Comparison of ENCODE assay signal across 8 cellular contexts in genomic region chr7:22193361-22194016, GRCh38.
DNase-seq lines count a peak whose midpoint lies in the region; ATAC-seq and TF ChIP-seq lines count a peak whose summit lies in the region.

No MANE protein-coding gene starts in this region.

- no peaks in the 10 kb centered on the region for H3K4me1 ChIP-seq in GM23248 (ENCODE audit: insufficient read depth)

- in situ Hi-C loops in GM23248 (cut with MboI), result no loop called here

- TF ChIP-seq CTCF in brain (conservative IDR thresholded peaks at IDR 0.05) (no peak), retinal pigment epithelial cell (conservative IDR thresholded peaks at IDR 0.05; ENCODE audit: low read depth, low read length) (no peak)

- no peaks in the 10 kb centered on the region for H3K36me3 ChIP-seq in GM23248 (ENCODE audit: low read depth)

- H3K27ac Mint-ChIP-seq in brain, result peak overlapping the region; percentile 21 to 90 (median 82)
- no peak overlapping the region for H3K27ac Mint-ChIP-seq in stimulated activated memory B cell treated with anti-CD40 and anti-IgM and Interleukin-4, amounts not matched to agents 10 μg/mL and 1 μg/mL and 100 μg/mL, for 72 hours

- peaks cover 0 to 3% (median 0%) of the 10 kb centered on the region in 5 experiments for H3K9me3 Mint-ChIP-seq in brain
- H3K9me3 Mint-ChIP-seq in stimulated activated memory B cell treated with anti-CD40 and anti-IgM and Interleukin-4, amounts not matched to agents 10 μg/mL and 1 μg/mL and 100 μg/mL, for 72 hours, result no peaks in the 10 kb centered on the region

- H3K27me3 Mint-ChIP-seq in brain, result peaks cover 3% of the 10 kb centered on the region
- peaks cover under 1% of the 10 kb centered on the region for H3K27me3 Mint-ChIP-seq in stimulated activated memory B cell treated with anti-CD40 and anti-IgM and Interleukin-4, amounts not matched to agents 10 μg/mL and 1 μg/mL and 100 μg/mL, for 72 hours

- peaks cover 13% of the 10 kb centered on the region for H3K36me3 Mint-ChIP-seq in brain
- no peaks in the 10 kb centered on the region for H3K36me3 Mint-ChIP-seq in stimulated activated memory B cell treated with anti-CD40 and anti-IgM and Interleukin-4, amounts not matched to agents 10 μg/mL and 1 μg/mL and 100 μg/mL, for 72 hours

- no peaks in the 10 kb centered on the region for H3K79me2 ChIP-seq in GM23248 (ENCODE audit: insufficient read depth)

- peaks cover 78% of the 10 kb centered on the region for H3K4me1 Mint-ChIP-seq in brain
- no peaks in the 10 kb centered on the region for H3K4me1 Mint-ChIP-seq in stimulated activated memory B cell treated with anti-CD40 and anti-IgM and Interleukin-4, amounts not matched to agents 10 μg/mL and 1 μg/mL and 100 μg/mL, for 72 hours

- WGBS in GM23248 (ENCODE audit: low coverage in 1 of 2, low lambda C conversion rate in 2 of 2, missing lambda C conversion rate in 2 of 2), 2 experiments, result 7 to 8% methylated on average over 24 of the region's 24 CpGs

- DNase-seq in GM23248 (peak; percentile 61), retinal pigment epithelial cell (ENCODE audit: low read depth) (no peak), RKO (ENCODE audit: low spot score) (no peak), GM19238 (ENCODE audit: insufficient read length, low spot score) (no peak), activated T-cell treated with anti-CD3 and anti-CD28 coated beads for 4 hours (no peak)

- peak overlapping the region; percentile 82 to 84 (median 84) for H3K4me3 Mint-ChIP-seq in brain
- H3K4me3 Mint-ChIP-seq in stimulated activated memory B cell treated with anti-CD40 and anti-IgM and Interleukin-4, amounts not matched to agents 10 μg/mL and 1 μg/mL and 100 μg/mL, for 72 hours, result no peak overlapping the region

- H3K4me3 ChIP-seq in GM23248 (peak overlapping the region; percentile 70), iPS-11a (ENCODE audit: low read depth, low read length) (peak overlapping the region; percentile 47), retinal pigment epithelial cell (ENCODE audit: low read length) (peak overlapping the region; percentile 46)

- no peaks in the 10 kb centered on the region for H3K9me3 ChIP-seq in GM23248 (ENCODE audit: low read depth)

- peak overlapping the region; percentile 92 for H3K4me2 ChIP-seq in GM23248 (ENCODE audit: unreplicated experiment)

- H3F3A ChIP-seq in GM23248 (ENCODE audit: insufficient read depth), result no peaks in the 10 kb centered on the region

- H2AFZ ChIP-seq in GM23248, result peak overlapping the region; percentile 84

- no peaks in the 10 kb centered on the region for H3K27me3 ChIP-seq in GM23248 (replicated peaks; ENCODE audit: insufficient read depth)

- H3K9ac ChIP-seq in GM23248, result no peak overlapping the region

- no peaks in the 10 kb centered on the region for H4K20me1 ChIP-seq in GM23248 (ENCODE audit: insufficient read depth)

- H3K27ac ChIP-seq in GM23248, result no peak overlapping the region

- ATAC-seq in stimulated activated memory B cell treated with anti-CD40 and anti-IgM and Interleukin-4, amounts not matched to agents 10 μg/mL and 1 μg/mL and 100 μg/mL, for 72 hours, result no peak

- H3K9me2 ChIP-seq in GM23248 (ENCODE audit: insufficient read depth), result no peaks in the 10 kb centered on the region
